In the genomic region with DNA sequence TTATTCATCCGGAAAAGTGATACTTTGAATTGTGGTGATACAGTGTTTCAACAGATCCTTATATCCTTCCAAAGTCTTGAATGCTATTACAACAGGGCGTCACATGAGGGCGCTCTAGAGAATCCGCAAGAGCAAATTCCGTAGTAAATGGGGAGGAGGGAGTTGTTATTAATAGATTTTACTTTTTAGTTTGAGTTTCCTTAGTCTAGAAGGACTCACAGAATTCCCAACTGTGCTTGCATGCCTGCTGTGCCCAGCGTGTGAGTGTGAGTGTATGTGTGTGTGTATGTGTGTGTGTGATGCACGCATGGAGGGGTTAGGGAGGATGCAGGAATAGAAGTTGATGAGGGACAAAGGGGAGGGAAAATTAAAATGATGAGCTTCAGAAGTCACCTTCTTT, we compare ENCODE assay signal across 8 cellular contexts.
A peak's percentile ranks its signal among the peaks of the same experiment; 100 is the strongest.
DNase-seq lines count a peak whose midpoint lies in the region; ATAC-seq and TF ChIP-seq lines count a peak whose summit lies in the region.

No MANE protein-coding gene starts in this region.

- H3K27me3 ChIP-seq in ascending aorta (no peaks in the 10 kb centered on the region), hepatocyte (no peaks in the 10 kb centered on the region), spleen (replicated peaks in 1 of 7) (peaks cover 0 to 12% (median 0%) of the 10 kb centered on the region in 7 donors)

- no peaks in the 10 kb centered on the region for H4K20me1 ChIP-seq in hepatocyte (ENCODE audit: insufficient read depth, poor library complexity, severe bottlenecking)

- TF ChIP-seq POLR2A in spleen (IDR thresholded peaks at IDR 0.05), result no peak

- no peak overlapping the region for H2AFZ ChIP-seq in hepatocyte

- H3K36me3 ChIP-seq in ascending aorta (no peaks in the 10 kb centered on the region), hepatocyte (replicated peaks; ENCODE audit: insufficient read depth, low read depth) (no peaks in the 10 kb centered on the region), spleen (no peaks in the 10 kb centered on the region)

- intact Hi-C loops in ascending aorta (cut with DNase I) (loop anchor here (1.0 to 5.0 kb wide), 6 partner anchors 157 to 517 kb away; no protein-coding TSS in a partner anchor), spleen (cut with DNase I; ENCODE audit: low total_unique reads) (no loop called here)

- TF ChIP-seq CTCF in ascending aorta (IDR thresholded peaks at IDR 0.05) (peak; percentile 57 to 90 (median 84)), hepatocyte (IDR thresholded peaks at IDR 0.05; ENCODE audit: poor library complexity) (peak; percentile 77), spleen (IDR thresholded peaks at IDR 0.05 in 8 of 11, conservative IDR thresholded peaks at IDR 0.05 in 3 of 11) (peak in 10 of 11 experiments; percentile 10 to 68 (median 42))

- H3K4me1 ChIP-seq in ascending aorta (peaks cover 0 to 18% of the 10 kb centered on the region in 2 donors), hepatocyte (ENCODE audit: insufficient read depth) (no peaks in the 10 kb centered on the region), spleen (no peaks in the 10 kb centered on the region)

- 35% methylated on average over 7 of the region's 7 CpGs for WGBS in hepatocyte (ENCODE audit: low lambda C conversion rate, missing lambda C conversion rate)
- 29 to 33% (median 30%) methylated on average over 7 of the region's 7 CpGs for WGBS in spleen, 5 donors

- ATAC-seq in GM18517 (IDR thresholded peaks at IDR 0.05; ENCODE audit: unreplicated experiment) (no peak), GM18867 (IDR thresholded peaks at IDR 0.05; ENCODE audit: unreplicated experiment) (no peak)

- DNase-seq in activated CD4-positive, alpha-beta T cell treated with anti-CD3 and anti-CD28 coated beads, Interleukin-2, amount 50 U/mL, for 48 hours, result peak; percentile 3 to 16
- DNase-seq in activated CD4-positive, alpha-beta T cell treated with anti-CD3 and anti-CD28 coated beads for 4 hours, result no peak
- peak; percentile 42 for DNase-seq in NCI-H2029 treated with DMSO at 0.1 percent for 48 hours (lab: John Stamatoyannopoulos, UW)
- peak in 1 of 2 donors; percentile 82 for DNase-seq in ascending aorta (ENCODE audit: low spot score in 2 of 2)
- DNase-seq in hepatocyte (ENCODE audit: low spot score), result peak; percentile 66
- no peak for DNase-seq in spleen

- no peaks in the 10 kb centered on the region for H3K79me2 ChIP-seq in hepatocyte

- H3K4me3 ChIP-seq in ascending aorta, result no peak overlapping the region
- no peak overlapping the region for H3K4me3 ChIP-seq in hepatocyte
- H3K4me3 ChIP-seq in spleen, result no peak overlapping the region

- H3K4me2 ChIP-seq in hepatocyte, result no peak overlapping the region

- peak overlapping the region; percentile 74 to 83 for H3K27ac ChIP-seq in ascending aorta
- H3K27ac ChIP-seq in hepatocyte, result no peak overlapping the region
- H3K27ac ChIP-seq in spleen, result no peak overlapping the region

- no peaks in the 10 kb centered on the region for H3K9me2 ChIP-seq in hepatocyte (replicated peaks; ENCODE audit: insufficient read depth)

- H3K9me3 ChIP-seq in ascending aorta, result no peaks in the 10 kb centered on the region
- no peaks in the 10 kb centered on the region for H3K9me3 ChIP-seq in hepatocyte (ENCODE audit: low read depth)
- no peaks in the 10 kb centered on the region for H3K9me3 ChIP-seq in spleen

Comparison
In these comparisons a context has a peak if more than half of its experiments do, and no peak if none do; other contexts are left out.
1. DNase-seq: peak in activated CD4-positive, alpha-beta T cell treated with anti-CD3 and anti-CD28 coated beads, Interleukin-2, amount 50 U/mL, for 48 hours (2 of 2), NCI-H2029 treated with DMSO at 0.1 percent for 48 hours (single experiment) and hepatocyte (single experiment); none in activated CD4-positive, alpha-beta T cell treated with anti-CD3 and anti-CD28 coated beads for 4 hours (0 of 2) and spleen (single experiment).
2. H3K27ac ChIP-seq: peak in ascending aorta (2 of 2); none in hepatocyte (single experiment) and spleen (0 of 8).
3. Peak in every context shown above with its lines, with median percentiles within 50 percentile points of each other: CTCF ChIP-seq.